Comparison of ENCODE assay signal across 22 cellular contexts in genomic region chr13:112513761-112514160, GRCh38.
"Had no signal": no experiment of that assay in that cellular context is flagged by ENCODE, and none has a peak within 500 bp of the region (broad histone marks: within the 10 kb centered on the region; RNA-seq: fewer than 3 reads in every experiment).

No MANE protein-coding gene starts in this region.

- H3K9ac ChIP-seq: SK-N-SH had no signal

- H3K4me2 ChIP-seq: SK-N-SH had no signal

- DNase-seq: IMR-90, Karpas-422, KG1, MM.1S, NCI-H1092 treated with DMSO at 0.1 percent for 48 hours, NCI-H1436, NCI-H187, NCI-H2029, NCI-H2081 treated with DMSO at 0.1 percent for 48 hours, NCI-H2171, NCI-H226, NCI-H446, NCI-H510A, NCI-H524 treated with DMSO at 0.1 percent for 48 hours, NCI-H69, NCI-H774, Right ventricle myocardium superior, RPMI8226, SIG-M5, SK-N-SH had no signal

- H3K9me3 ChIP-seq: SK-N-SH had no signal

- FAIRE-seq: HepG2, RCC 7860 had no signal
